ENCODE assay signal across 17 cellular contexts in the genomic region with DNA sequence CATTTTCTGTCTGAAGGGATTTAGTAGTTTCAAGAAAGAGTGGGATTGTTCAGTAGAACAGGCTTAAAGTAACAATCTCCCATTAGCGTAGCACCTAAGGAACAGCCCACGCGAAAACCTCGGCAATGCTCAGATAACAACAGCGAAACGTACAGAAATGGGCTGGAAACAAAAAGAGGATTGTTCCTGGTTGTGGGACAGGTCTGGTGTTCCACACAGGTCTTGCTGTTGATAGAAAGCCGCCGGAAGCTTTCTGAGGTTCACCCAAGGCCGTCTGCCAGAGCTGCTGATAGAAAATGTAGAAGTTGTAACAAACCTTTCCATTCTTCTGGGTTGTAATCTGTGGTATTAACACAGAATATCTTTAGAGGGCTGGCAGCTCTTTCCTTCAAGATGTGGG.
A peak's percentile ranks its signal among the peaks of the same experiment; 100 is the strongest.
DNase-seq lines count a peak whose midpoint lies in the region; ATAC-seq and TF ChIP-seq lines count a peak whose summit lies in the region.
"Had no signal": no experiment of that assay in that cellular context is flagged by ENCODE, and none has a peak within 500 bp of the region (broad histone marks: within the 10 kb centered on the region; RNA-seq: fewer than 3 reads in every experiment).

No MANE protein-coding gene starts in this region.

- H3K36me3 ChIP-seq in rectal smooth muscle tissue (ENCODE audit: control insufficient read depth, insufficient read depth, low read length) (no peaks in the 10 kb centered on the region), MG63 (no peaks in the 10 kb centered on the region; the same call in 1 of the 2 replicates)

- H3K27ac ChIP-seq in rectal smooth muscle tissue (ENCODE audit: low read depth, low read length), result peak overlapping the region; percentile 51
- H3K27ac ChIP-seq: BLaER1 had no signal

- H3K27ac Mint-ChIP-seq in natural killer cell treated with Interleukin-12 subunit alpha and Interleukin-12 subunit beta and Interleukin-15 and Interleukin-18, amount 100 ng/mL, for 72 hours, result peak overlapping the region; percentile 55 to 87
- H3K27ac Mint-ChIP-seq in natural killer cell, result peak overlapping the region in 1 of 2 donors; percentile 49
- H3K27ac Mint-ChIP-seq in activated CD8-positive, alpha-beta T cell treated with anti-CD3 and anti-CD28 coated beads, Interleukin-2, amount 10 ng/mL, durations not matched to agents 7 days and 5 days, result peak overlapping the region; percentile 43
- H3K27ac Mint-ChIP-seq: GM23338 had no signal

- H3K9me3 Mint-ChIP-seq in natural killer cell treated with Interleukin-12 subunit alpha and Interleukin-12 subunit beta and Interleukin-15 and Interleukin-18, amount 100 ng/mL, for 72 hours, result no peaks in the 10 kb centered on the region
- no peaks in the 10 kb centered on the region for H3K9me3 Mint-ChIP-seq in natural killer cell
- no peaks in the 10 kb centered on the region for H3K9me3 Mint-ChIP-seq in activated CD8-positive, alpha-beta T cell treated with anti-CD3 and anti-CD28 coated beads, Interleukin-2, amount 10 ng/mL, durations not matched to agents 7 days and 5 days (ENCODE audit: insufficient read depth)
- H3K9me3 Mint-ChIP-seq: CD4-positive, alpha-beta memory T cell; GM23338 had no signal

- H3K27me3 Mint-ChIP-seq in natural killer cell treated with Interleukin-12 subunit alpha and Interleukin-12 subunit beta and Interleukin-15 and Interleukin-18, amount 100 ng/mL, for 72 hours, result peaks cover 0 to 3% of the 10 kb centered on the region in 2 donors
- no peaks in the 10 kb centered on the region for H3K27me3 Mint-ChIP-seq in natural killer cell (ENCODE audit: low read depth in 2 of 2)
- no peaks in the 10 kb centered on the region for H3K27me3 Mint-ChIP-seq in activated CD8-positive, alpha-beta T cell treated with anti-CD3 and anti-CD28 coated beads, Interleukin-2, amount 10 ng/mL, durations not matched to agents 7 days and 5 days (ENCODE audit: low read depth)
- H3K27me3 Mint-ChIP-seq: CD4-positive, alpha-beta memory T cell had no signal

- no peaks in the 10 kb centered on the region for H3K27me3 ChIP-seq in rectal smooth muscle tissue (ENCODE audit: control insufficient read depth, insufficient read depth, low read length)
- H3K27me3 ChIP-seq in MG63, result no peaks in the 10 kb centered on the region
- H3K27me3 ChIP-seq: BLaER1 had no signal

- no peaks in the 10 kb centered on the region for H3K9me3 ChIP-seq in MG63
- H3K9me3 ChIP-seq: BLaER1 had no signal

- peaks cover 24% of the 10 kb centered on the region in 2 donors for H3K4me1 Mint-ChIP-seq in natural killer cell treated with Interleukin-12 subunit alpha and Interleukin-12 subunit beta and Interleukin-15 and Interleukin-18, amount 100 ng/mL, for 72 hours (ENCODE audit: low read depth in 2 of 2)
- H3K4me1 Mint-ChIP-seq in natural killer cell, result peaks cover 12 to 18% of the 10 kb centered on the region in 2 donors
- H3K4me1 Mint-ChIP-seq in activated CD8-positive, alpha-beta T cell treated with anti-CD3 and anti-CD28 coated beads, Interleukin-2, amount 10 ng/mL, durations not matched to agents 7 days and 5 days (ENCODE audit: low read depth), result peaks cover 48% of the 10 kb centered on the region

- H3K4me3 ChIP-seq in rectal smooth muscle tissue (ENCODE audit: low read length) (no peak overlapping the region), MG63 (no peak overlapping the region)
- H3K4me3 ChIP-seq: BLaER1, GM23338 had no signal

- CTCF ChIA-PET in activated CD8-positive, alpha-beta T cell treated with anti-CD3 and anti-CD28 coated beads, Interleukin-2, amount 10 ng/mL, durations not matched to agents 7 days and 5 days (lab: Charles Lee), result no interaction called here

- POLR2A ChIA-PET in activated CD8-positive, alpha-beta T cell treated with anti-CD3 and anti-CD28 coated beads, Interleukin-2, amount 10 ng/mL, durations not matched to agents 7 days and 5 days (lab: Charles Lee), result interaction anchor here (0.9 kb wide), 1 partner anchor 32 kb away, joined by 3 read pairs; no protein-coding TSS in a partner anchor

- no peaks in the 10 kb centered on the region for H3K36me3 Mint-ChIP-seq in natural killer cell treated with Interleukin-12 subunit alpha and Interleukin-12 subunit beta and Interleukin-15 and Interleukin-18, amount 100 ng/mL, for 72 hours
- no peaks in the 10 kb centered on the region for H3K36me3 Mint-ChIP-seq in natural killer cell
- peaks cover 22% of the 10 kb centered on the region for H3K36me3 Mint-ChIP-seq in activated CD8-positive, alpha-beta T cell treated with anti-CD3 and anti-CD28 coated beads, Interleukin-2, amount 10 ng/mL, durations not matched to agents 7 days and 5 days (ENCODE audit: low read depth)

- no peak overlapping the region for H3K9ac ChIP-seq in rectal smooth muscle tissue (ENCODE audit: low read length)
- H3K9ac ChIP-seq: BLaER1 had no signal

- intact Hi-C loops in natural killer cell (cut with micrococcal nuclease), result no loop called here

- DNase-seq in natural killer cell treated with Interleukin-12 subunit alpha and Interleukin-12 subunit beta and Interleukin-15 and Interleukin-18, amount 100 ng/mL, for 72 hours (ENCODE audit: low spot score), result no peak
- DNase-seq in natural killer cell (no peak), NCI-H146 (lab: John Stamatoyannopoulos, UW) (no peak), COR-L47 (lab: John Stamatoyannopoulos, UW) (no peak), MG63 (no peak)
- DNase-seq in activated CD8-positive, alpha-beta T cell treated with anti-CD3 and anti-CD28 coated beads, Interleukin-2, amount 10 ng/mL, durations not matched to agents 7 days and 5 days, result no peak
- DNase-seq: CD4-positive, alpha-beta memory T cell; HCEC 1CT; NCI-H1105; NCI-H1694; NCI-H2081 treated with DMSO at 0.1 percent for 48 hours; NK-92 treated with Interleukin-12 subunit alpha and Interleukin-12 subunit beta, amount 100 ng/mL, for 24 hours; OCI-M1; SHP77 had no signal

- peaks cover 14% of the 10 kb centered on the region for H3K4me1 ChIP-seq in rectal smooth muscle tissue (ENCODE audit: control insufficient read depth, insufficient read depth, low read length)

- no peak overlapping the region for H3K4me3 Mint-ChIP-seq in natural killer cell treated with Interleukin-12 subunit alpha and Interleukin-12 subunit beta and Interleukin-15 and Interleukin-18, amount 100 ng/mL, for 72 hours
- no peak overlapping the region for H3K4me3 Mint-ChIP-seq in natural killer cell
- H3K4me3 Mint-ChIP-seq in activated CD8-positive, alpha-beta T cell treated with anti-CD3 and anti-CD28 coated beads, Interleukin-2, amount 10 ng/mL, durations not matched to agents 7 days and 5 days, result no peak overlapping the region
- H3K4me3 Mint-ChIP-seq: GM23338 had no signal

- no peak for ATAC-seq in natural killer cell treated with Interleukin-12 subunit alpha and Interleukin-12 subunit beta and Interleukin-15 and Interleukin-18, amount 100 ng/mL, for 72 hours
- ATAC-seq in natural killer cell, result no peak
- no peak for ATAC-seq in activated CD8-positive, alpha-beta T cell treated with anti-CD3 and anti-CD28 coated beads, Interleukin-2, amount 10 ng/mL, durations not matched to agents 7 days and 5 days
- ATAC-seq: GM23338 had no signal

- no peak for TF ChIP-seq CTCF in natural killer cell (IDR thresholded peaks at IDR 0.05)
